8 cellular contexts compared by ENCODE assay signal in genomic region chr2:68751397-68752339, GRCh38. TPM values are rescaled to one million over a fixed set of nuclear protein-coding genes. Genes with fewer than 3 reads are reported as not detected.
DNase-seq lines count a peak whose midpoint lies in the region; ATAC-seq and TF ChIP-seq lines count a peak whose summit lies in the region.

No MANE protein-coding gene starts in this region.

- H3K4me1 ChIP-seq in OCI-LY3 (ENCODE audit: low read length) (peaks cover 88% of the 10 kb centered on the region), esophagus squamous epithelium (peaks cover 0 to 31% (median 18%) of the 10 kb centered on the region in 3 donors)

- H3K27ac Mint-ChIP-seq in Calu3 (ENCODE audit: unreplicated experiment) (no peak overlapping the region), nephron (no peak overlapping the region)

- ATAC-seq in GM21515 (IDR thresholded peaks at IDR 0.05; ENCODE audit: unreplicated experiment), result peak; percentile 88
- ATAC-seq in stimulated activated naive CD8-positive, alpha-beta T cell treated with anti-CD3 and anti-CD28 coated beads, Interleukin-15, Interleukin-2, amounts not matched to agents 100 U/mL and 50 U/mL, for 24 hours, result peak; percentile 88

- peaks cover 100% of the 10 kb centered on the region for H3K79me2 ChIP-seq in OCI-LY3 (ENCODE audit: low read length)

- TF ChIP-seq EP300 in Ishikawa (IDR thresholded peaks at IDR 0.05; ENCODE audit: borderline replicate concordance), result no peak

- H3K4me3 ChIP-seq in OCI-LY3 (ENCODE audit: low read length), result peak overlapping the region; percentile 37
- no peak overlapping the region for H3K4me3 ChIP-seq in esophagus squamous epithelium

- intact Hi-C loops in Calu3 (cut with micrococcal nuclease; ENCODE audit: unreplicated experiment), result loop anchor here (1.0 to 2.0 kb wide), 2 partner anchors 149 to 174 kb away; no protein-coding TSS in a partner anchor
- intact Hi-C loops in esophagus squamous epithelium (cut with DNase I), result loop anchor here (5.0 kb wide), 1 partner anchor 161 kb away; no protein-coding TSS in a partner anchor

- H2AFZ ChIP-seq in OCI-LY3 (ENCODE audit: low read depth, low read length), result no peak overlapping the region

- peak; percentile 90 for DNase-seq in Calu3
- DNase-seq in activated T-cell treated with anti-CD3 and anti-CD28 coated beads for 24 hours (ENCODE audit: low read depth), result peak; percentile 86
- DNase-seq in esophagus squamous epithelium (lab: John Stamatoyannopoulos, UW), result peak; percentile 36
- DNase-seq in stimulated activated naive CD8-positive, alpha-beta T cell treated with anti-CD3 and anti-CD28 coated beads, Interleukin-15, Interleukin-2, amounts not matched to agents 100 U/mL and 50 U/mL, for 24 hours, result peak; percentile 96

- H3K27ac ChIP-seq in OCI-LY3 (ENCODE audit: low read length) (peak overlapping the region; percentile 64), esophagus squamous epithelium (peak overlapping the region in 3 of 4 donors; percentile 36 to 68 (median 63))

- TF ChIP-seq RAD21 in Ishikawa (IDR thresholded peaks at IDR 0.05; ENCODE audit: low read depth), result peak; percentile 90

- H3K4me1 Mint-ChIP-seq in Calu3 (ENCODE audit: low read depth, unreplicated experiment) (peaks cover 9% of the 10 kb centered on the region), nephron (peaks cover 14% of the 10 kb centered on the region)

- H3K27me3 ChIP-seq in OCI-LY3 (ENCODE audit: low read depth, low read length) (no peaks in the 10 kb centered on the region), esophagus squamous epithelium (no peaks in the 10 kb centered on the region)

- H3K9me3 ChIP-seq in OCI-LY3 (ENCODE audit: insufficient read depth, low read length) (0 out of 2 replicates have a peak, but pooled peaks cover 8% of the 10 kb centered on the region), esophagus squamous epithelium (no peaks in the 10 kb centered on the region)

- TF ChIP-seq POLR2A in esophagus squamous epithelium (IDR thresholded peaks at IDR 0.05), result no peak

- CTCF ChIA-PET in Calu3 (lab: Charles Lee), result interaction anchor here (0.5 to 2.4 kb wide), 11 partner anchors 11 to 288 kb away, joined by 3 to 28 read pairs (median 3); partner anchors contain the start of genes APLF and FBXO48

- peaks cover 48% of the 10 kb centered on the region for H3K27me3 Mint-ChIP-seq in Calu3 (ENCODE audit: unreplicated experiment)
- no peaks in the 10 kb centered on the region for H3K27me3 Mint-ChIP-seq in nephron (ENCODE audit: low read depth)

- H3K9me3 Mint-ChIP-seq in Calu3 (ENCODE audit: low read depth, unreplicated experiment) (no peaks in the 10 kb centered on the region), nephron (peaks cover 5% of the 10 kb centered on the region)

- peak overlapping the region; percentile 57 for H3K9ac ChIP-seq in OCI-LY3 (ENCODE audit: low read length)

- H3K36me3 Mint-ChIP-seq in Calu3 (ENCODE audit: insufficient read depth, unreplicated experiment), result no peaks in the 10 kb centered on the region
- peaks cover 3% of the 10 kb centered on the region for H3K36me3 Mint-ChIP-seq in nephron (ENCODE audit: low read depth)

- H3K4me3 Mint-ChIP-seq in Calu3 (ENCODE audit: low read depth, unreplicated experiment) (no peak overlapping the region), nephron (no peak overlapping the region)

- 7 to 26% methylated on average over 10 to 15 of the region's 15 CpGs for WGBS in esophagus squamous epithelium, 2 donors

- TF ChIP-seq CTCF in Calu3 (IDR thresholded peaks at IDR 0.05; ENCODE audit: unreplicated experiment) (peak; percentile 82), OCI-LY3 (IDR thresholded peaks at IDR 0.05; ENCODE audit: low read depth, low read length) (peak; percentile 91), esophagus squamous epithelium (IDR thresholded peaks at IDR 0.05) (peak; percentile 90 to 95 (median 94)), nephron (IDR thresholded peaks at IDR 0.05; ENCODE audit: unreplicated experiment in 3 of 3) (peak; percentile 93 to 95 (median 94))

- peaks cover 41% of the 10 kb centered on the region for H4K20me1 ChIP-seq in OCI-LY3 (ENCODE audit: insufficient read depth, low read length)

- H3K36me3 ChIP-seq in OCI-LY3 (replicated peaks; ENCODE audit: low read depth, low read length) (peaks cover 46% of the 10 kb centered on the region), esophagus squamous epithelium (no peaks in the 10 kb centered on the region)

- H3K4me2 ChIP-seq in OCI-LY3 (ENCODE audit: low read length), result peak overlapping the region; percentile 68

- no TSS peak for BruUV-seq in Calu3 (replicated peaks; lab: Mats Ljungman, UMichigan)

TF ChIP-seq in Ishikawa, 13 proteins besides CTCF, POLR2A, EP300 and RAD21:
- TF ChIP-seq NFIC (IDR thresholded peaks at IDR 0.05), result peak; percentile 59
- no peak for TF ChIP-seq CREB1 (IDR thresholded peaks at IDR 0.05; ENCODE audit: low read depth)
- no peak for TF ChIP-seq TCF12 (IDR thresholded peaks at IDR 0.05; ENCODE audit: low read depth)
- TF ChIP-seq YY1 (IDR thresholded peaks at IDR 0.05; ENCODE audit: low read depth), result 0 out of 2 replicates have a peak, but pooled peaks have one; percentile 47
- TF ChIP-seq REST (IDR thresholded peaks at IDR 0.05; ENCODE audit: low read depth), result no peak
- peak; percentile 78 for TF ChIP-seq MAX (IDR thresholded peaks at IDR 0.05)
- TF ChIP-seq USF1 (IDR thresholded peaks at IDR 0.05), result no peak
- TF ChIP-seq FOXM1 (IDR thresholded peaks at IDR 0.05; ENCODE audit: borderline replicate concordance, low read depth), result no peak
- no peak for TF ChIP-seq ZBTB7A (IDR thresholded peaks at IDR 0.05; ENCODE audit: low read depth)
TF ChIP-seq in Ishikawa: peak in this region for 3.

RNA-seq across cellular contexts. Expression of gene ARHGAP25, which starts 17.1 kb away (rescaled TPM):
- total RNA-seq in Calu3 (2022), result 0.51 TPM in 1 of 2 replicates, not detected in the other
- 1 to 10 TPM; 3.2 to 9.0 (median 5.5) TPM for total RNA-seq in esophagus squamous epithelium

Comparison
In these comparisons a context has a peak if more than half of its experiments do, and no peak if none do; other contexts are left out.
1. DNase-seq: peak in every context shown above with its lines; median percentile 96 in stimulated activated naive CD8-positive, alpha-beta T cell treated with anti-CD3 and anti-CD28 coated beads, Interleukin-15, Interleukin-2, amounts not matched to agents 100 U/mL and 50 U/mL, for 24 hours; 90 in Calu3; 86 in activated T-cell treated with anti-CD3 and anti-CD28 coated beads for 24 hours; 36 in esophagus squamous epithelium.